18 cellular contexts compared by ENCODE assay signal in genomic region chr13:111461445-111462149, GRCh38.
DNase-seq lines count a peak whose midpoint lies in the region; ATAC-seq and TF ChIP-seq lines count a peak whose summit lies in the region.
"Had no signal": no experiment of that assay in that cellular context is flagged by ENCODE, and none has a peak within 500 bp of the region (broad histone marks: within the 10 kb centered on the region; RNA-seq: fewer than 3 reads in every experiment).

No MANE protein-coding gene starts in this region.

- no peak overlapping the region for H3K4me2 ChIP-seq in neural cell (ENCODE audit: low read length)
- H3K4me2 ChIP-seq: KMS-11 had no signal

- H3K4me3 ChIP-seq in Panc1 (ENCODE audit: low read depth in 2 of 2, low read length in 2 of 2) (no peak overlapping the region), neural cell (ENCODE audit: low read length) (no peak overlapping the region), upper lobe of right lung (no peak overlapping the region), ascending aorta (no peak overlapping the region), body of pancreas (no peak overlapping the region)

- no TSS peak for BruUV-seq in Panc1 (replicated peaks; lab: Mats Ljungman, UMichigan)

- DNase-seq in activated CD8-positive, alpha-beta memory T cell treated with anti-CD3 and anti-CD28 coated beads for 24 hours: peak; percentile 17
- DNase-seq in activated CD8-positive, alpha-beta memory T cell treated with anti-CD3 and anti-CD28 coated beads, Interleukin-2, amount 50 U/mL, for 4 hours: no peak
- DNase-seq in Panc1 (ENCODE audit: low read depth, low spot score) (no peak), upper lobe of right lung (no peak), ascending aorta (ENCODE audit: low spot score in 2 of 2) (no peak), body of pancreas (no peak)
- DNase-seq: COR-L47, DMS53, HCEC 1CT, NCI-H1105, NCI-H1694 treated with DMSO at 0.1 percent for 48 hours, NCI-H2171, NCI-H446, NCI-H69, SHP77 treated with DMSO at 0.1 percent for 48 hours had no signal

- TF ChIP-seq POLR2A in body of pancreas (IDR thresholded peaks at IDR 0.05): no peak

- in situ Hi-C loops in Panc1 (cut with HindIII; ENCODE audit: low pct_unique_long_range_greater_than_20kb, low sequenced_read_pairs): no loop called here

- no peaks in the 10 kb centered on the region for H3K9me2 ChIP-seq in neural cell (ENCODE audit: insufficient read depth, low read length)

- no peak for TF ChIP-seq CTCF in Panc1 (IDR thresholded peaks at IDR 0.05)
- TF ChIP-seq CTCF in neural cell (IDR thresholded peaks at IDR 0.05; ENCODE audit: poor library complexity, severe bottlenecking): peak; percentile 47
- no peak for TF ChIP-seq CTCF in upper lobe of right lung (IDR thresholded peaks at IDR 0.05)
- no peak for TF ChIP-seq CTCF in ascending aorta (IDR thresholded peaks at IDR 0.05)
- TF ChIP-seq CTCF in body of pancreas (IDR thresholded peaks at IDR 0.05): no peak

- no peaks in the 10 kb centered on the region for H4K20me1 ChIP-seq in neural cell (ENCODE audit: insufficient read depth)

- no peak overlapping the region for H3K9ac ChIP-seq in neural cell (ENCODE audit: low read length)
- H3K9ac ChIP-seq: KMS-11 had no signal

- H3K9me3 ChIP-seq in Panc1 (ENCODE audit: control insufficient read depth, insufficient read depth, low read depth, low read length): no peaks in the 10 kb centered on the region
- H3K9me3 ChIP-seq in neural cell (ENCODE audit: low read length): no peaks in the 10 kb centered on the region
- H3K9me3 ChIP-seq in upper lobe of right lung: no peaks in the 10 kb centered on the region
- H3K9me3 ChIP-seq in ascending aorta: no peaks in the 10 kb centered on the region
- no peaks in the 10 kb centered on the region for H3K9me3 ChIP-seq in body of pancreas

- H2AFZ ChIP-seq in neural cell (ENCODE audit: low read depth, low read length): no peak overlapping the region

- CTCF ChIA-PET in Panc1 (lab: Charles Lee): no interaction called here

- H3K36me3 ChIP-seq in Panc1 (ENCODE audit: control insufficient read depth, insufficient read depth, low read length): no peaks in the 10 kb centered on the region
- H3K36me3 ChIP-seq in neural cell (ENCODE audit: insufficient read depth, low read length): no peaks in the 10 kb centered on the region
- no peaks in the 10 kb centered on the region for H3K36me3 ChIP-seq in upper lobe of right lung
- H3K36me3 ChIP-seq in ascending aorta: no peaks in the 10 kb centered on the region
- H3K36me3 ChIP-seq in body of pancreas (replicated peaks in 1 of 2; ENCODE audit: insufficient read depth in 1 of 2, low read depth in 2 of 2): no peaks in the 10 kb centered on the region

- H3K27ac ChIP-seq in Panc1 (ENCODE audit: low read length) (no peak overlapping the region), neural cell (ENCODE audit: low read length) (no peak overlapping the region), upper lobe of right lung (no peak overlapping the region), ascending aorta (no peak overlapping the region), body of pancreas (no peak overlapping the region)
- H3K27ac ChIP-seq: KMS-11 had no signal

- peak; percentile 54 for TF ChIP-seq RAD21 in neural cell (conservative IDR thresholded peaks at IDR 0.05)

- H3K4me1 ChIP-seq in Panc1 (ENCODE audit: control insufficient read depth, insufficient read depth, low read length) (no peaks in the 10 kb centered on the region), upper lobe of right lung (no peaks in the 10 kb centered on the region), ascending aorta (no peaks in the 10 kb centered on the region), body of pancreas (no peaks in the 10 kb centered on the region)

- no peak for TF ChIP-seq EP300 in neural cell (conservative IDR thresholded peaks at IDR 0.05; ENCODE audit: poor library complexity, severe bottlenecking)

- intact Hi-C loops in Panc1 (cut with micrococcal nuclease; ENCODE audit: unreplicated experiment): no loop called here
- intact Hi-C loops in upper lobe of right lung (cut with DNase I): no loop called here
- intact Hi-C loops in ascending aorta (cut with DNase I): loop anchor here (5.0 kb wide), 1 partner anchor 394 kb away; no protein-coding TSS in a partner anchor
- intact Hi-C loops in body of pancreas (cut with DNase I): no loop called here

- POLR2A ChIA-PET in Panc1 (lab: Charles Lee): no interaction called here

- ATAC-seq in Panc1: peak; percentile 28; the same call in 1 of the 2 replicates
- peak; percentile 14 for ATAC-seq in upper lobe of right lung
- no peak for ATAC-seq in GM21825 (IDR thresholded peaks at IDR 0.05; ENCODE audit: unreplicated experiment)
- no peak for ATAC-seq in body of pancreas

- 45 to 60% methylated on average over 11 to 15 of the region's 15 CpGs for WGBS in body of pancreas, 2 donors

- H3K27me3 ChIP-seq in Panc1 (ENCODE audit: control insufficient read depth, insufficient read depth, low read length) (no peaks in the 10 kb centered on the region; the same call in 1 of the 2 replicates), neural cell (ENCODE audit: insufficient read depth, low read depth, low read length) (no peaks in the 10 kb centered on the region), upper lobe of right lung (peaks cover 8% of the 10 kb centered on the region), ascending aorta (no peaks in the 10 kb centered on the region), body of pancreas (no peaks in the 10 kb centered on the region)

- H3K79me2 ChIP-seq in neural cell (replicated peaks; ENCODE audit: insufficient read depth, low read length): no peaks in the 10 kb centered on the region

- no peaks in the 10 kb centered on the region for H3F3A ChIP-seq in neural cell (ENCODE audit: insufficient read depth, low read length, poor library complexity, severe bottlenecking)

TF ChIP-seq in neural cell, 6 proteins besides CTCF, POLR2A, EP300 and RAD21:
- TF ChIP-seq POLR2AphosphoS5 (IDR thresholded peaks at IDR 0.05) (no peak), SMC3 (conservative IDR thresholded peaks at IDR 0.05; ENCODE audit: poor library complexity) (peak; percentile 42)

Comparison
In these comparisons a context has a peak if more than half of its experiments do, and no peak if none do; other contexts are left out.
1. ATAC-seq: peak in Panc1 (single experiment) and upper lobe of right lung (single experiment); none in GM21825 (single experiment) and body of pancreas (single experiment).